21 cellular contexts compared by ENCODE assay signal in the genomic region with DNA sequence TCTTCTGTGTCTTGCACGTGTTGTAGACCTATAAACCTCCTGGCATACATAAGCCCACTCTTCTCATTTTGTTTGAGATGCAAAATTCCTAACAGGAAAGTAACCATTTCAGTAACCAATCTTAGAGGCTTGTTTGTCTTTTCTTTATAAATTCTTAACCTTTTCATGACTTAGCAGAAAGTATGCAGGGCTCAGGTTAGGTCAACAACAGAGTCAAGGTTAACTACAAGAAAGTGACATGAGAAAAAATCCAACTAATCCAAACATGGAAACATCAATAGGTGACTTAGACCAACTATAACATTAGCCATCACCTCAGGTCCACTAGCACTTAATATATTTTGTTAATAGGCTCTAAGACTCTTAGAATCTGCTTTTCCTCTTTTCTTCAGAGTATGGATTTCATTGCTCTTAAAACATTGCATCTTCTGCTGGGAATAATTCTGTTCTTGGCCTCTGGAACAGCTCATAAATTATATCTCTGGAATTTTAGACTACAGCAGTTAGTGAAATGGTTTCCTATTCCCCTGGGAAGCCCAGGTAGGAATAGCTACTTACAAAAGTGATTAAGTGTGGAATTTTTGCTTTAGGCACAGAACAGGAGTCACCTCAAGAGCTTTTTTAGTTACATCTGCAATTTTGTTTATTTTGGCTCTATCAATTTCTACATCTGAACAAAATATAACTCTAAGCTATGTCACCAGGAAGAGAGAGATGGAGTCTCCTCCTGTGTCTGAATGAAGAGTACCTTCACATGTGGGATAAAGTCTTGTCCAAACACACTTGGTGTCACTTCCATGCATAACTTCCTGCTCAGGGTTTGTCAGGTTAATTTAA.
"Had no signal": no experiment of that assay in that cellular context is flagged by ENCODE, and none has a peak within 500 bp of the region (broad histone marks: within the 10 kb centered on the region; RNA-seq: fewer than 3 reads in every experiment).

No MANE protein-coding gene starts in this region.

- H3K27me3 ChIP-seq: esophagus muscularis mucosa, gastrocnemius medialis, heart right ventricle, left lung, tibial artery, upper lobe of right lung, vagina had no signal

- H3K36me3 ChIP-seq: esophagus muscularis mucosa, gastrocnemius medialis, heart right ventricle, left lung, lower lobe of right lung, tibial artery, upper lobe of right lung, vagina had no signal

- H3K27me3 Mint-ChIP-seq: naive B cell; stimulated activated memory B cell treated with anti-CD40 and anti-IgM and Interleukin-4, amounts not matched to agents 10 μg/mL and 1 μg/mL and 100 μg/mL, for 72 hours; stimulated activated naive CD8-positive, alpha-beta T cell treated with anti-CD3 and anti-CD28 coated beads, Interleukin-15, Interleukin-2, amounts not matched to agents 100 ng/mL and 50 ng/mL, for 24 hours had no signal

- H3K4me1 ChIP-seq: esophagus muscularis mucosa, gastrocnemius medialis, heart right ventricle, left lung, lower lobe of right lung, upper lobe of right lung, vagina had no signal

- H3K9me3 ChIP-seq: gastrocnemius medialis, upper lobe of right lung, vagina had no signal

- DNase-seq: cortex of kidney; dorsolateral prefrontal cortex; effector CD8-positive, alpha-beta T cell; gastrocnemius medialis; heart right ventricle; islet precursor cell; left lung; lower lobe of right lung; mesenchymal stem cell; naive B cell; nephron progenitor cell; posterior cingulate gyrus; right cardiac atrium; stimulated activated CD4-positive, alpha-beta T cell treated with anti-CD3 and anti-CD28 coated beads, Interleukin-1b, Interleukin-23, amount 100 ng/mL, for 48 hours; stimulated activated CD4-positive, alpha-beta T cell treated with anti-CD3 and anti-CD28 coated beads, Interleukin-4, amount 100 ng/mL, for 24 hours; tibial artery; upper lobe of right lung had no signal

- H3K27ac Mint-ChIP-seq: naive B cell; nephron progenitor cell; stimulated activated memory B cell treated with anti-CD40 and anti-IgM and Interleukin-4, amounts not matched to agents 10 μg/mL and 1 μg/mL and 100 μg/mL, for 72 hours; stimulated activated naive CD8-positive, alpha-beta T cell treated with anti-CD3 and anti-CD28 coated beads, Interleukin-15, Interleukin-2, amounts not matched to agents 100 ng/mL and 50 ng/mL, for 24 hours had no signal

- H3K4me3 Mint-ChIP-seq: naive B cell; nephron progenitor cell; stimulated activated memory B cell treated with anti-CD40 and anti-IgM and Interleukin-4, amounts not matched to agents 10 μg/mL and 1 μg/mL and 100 μg/mL, for 72 hours; stimulated activated naive CD8-positive, alpha-beta T cell treated with anti-CD3 and anti-CD28 coated beads, Interleukin-15, Interleukin-2, amounts not matched to agents 100 ng/mL and 50 ng/mL, for 24 hours had no signal

- H3K4me3 ChIP-seq: dorsolateral prefrontal cortex, esophagus muscularis mucosa, gastrocnemius medialis, heart right ventricle, left lung, lower lobe of right lung, tibial artery, upper lobe of right lung, vagina had no signal

- H3K27ac ChIP-seq: dorsolateral prefrontal cortex, esophagus muscularis mucosa, gastrocnemius medialis, heart right ventricle, left lung, lower lobe of right lung, tibial artery, upper lobe of right lung, vagina had no signal
